In genomic region chr22:21468194-21469096, GRCh38 we compare ENCODE assay signal across 8 cellular contexts. TPM values are rescaled to one million over a fixed set of nuclear protein-coding genes. Genes with fewer than 3 reads are reported as not detected.
DNase-seq lines count a peak whose midpoint lies in the region; ATAC-seq and TF ChIP-seq lines count a peak whose summit lies in the region.
"Not testable (repeated sequence)": the region's sequence is repeated elsewhere in the genome, so short reads cannot be mapped to it uniquely, and the experiment has no call there.

No MANE protein-coding gene starts in this region.

- DNase-seq in ELF-1 (ENCODE audit: low read depth, low spot score) (peak; percentile 96), HK-2 (ENCODE audit: unreplicated experiment) (peak; percentile 75), astrocyte of the spinal cord (ENCODE audit: low read depth, low spot score) (peak; percentile 77), heart left ventricle (peak; percentile 85 to 94 (median 91)), ovary (peak; percentile 89 to 94 (median 93))
- peak; percentile 87 for DNase-seq in activated CD4-positive, alpha-beta T cell treated with anti-CD3 and anti-CD28 coated beads for 1 hour
- peak; percentile 82 for DNase-seq in stimulated activated CD8-positive, alpha-beta memory T cell treated with anti-CD3 and anti-CD28 coated beads, Interleukin-7, amount 100 ng/mL, for 24 hours (ENCODE audit: low read depth)

- peak; percentile 81 for ATAC-seq in GM21825 (IDR thresholded peaks at IDR 0.05; ENCODE audit: unreplicated experiment)
- peak; percentile 97 to 99 (median 98) for ATAC-seq in heart left ventricle

- H3K9me3 ChIP-seq in heart left ventricle, ovary: not testable (repeated sequence)

- H3K4me3 ChIP-seq in astrocyte of the spinal cord (ENCODE audit: low read depth, low read length): peak overlapping the region; percentile 38
- peak overlapping the region in 10 of 12 donors; percentile 17 to 61 (median 50) for H3K4me3 ChIP-seq in heart left ventricle
- peak overlapping the region; percentile 35 for H3K4me3 ChIP-seq in ovary

- intact Hi-C loops in heart left ventricle (cut with DNase I); ovary (cut with DNase I): not testable (repeated sequence)

- H3K27ac ChIP-seq in heart left ventricle: peak overlapping the region in 1 of 12 donors; percentile 44
- H3K27ac ChIP-seq in ovary: not testable (repeated sequence)

- in situ Hi-C loops in astrocyte of the spinal cord (cut with HindIII; ENCODE audit: low sequenced_read_pairs): not testable (repeated sequence)

- H3K4me1 ChIP-seq in heart left ventricle; ovary (ENCODE audit: insufficient read depth): not testable (repeated sequence)

- H3K36me3 ChIP-seq in heart left ventricle, ovary: not testable (repeated sequence)

- WGBS in heart left ventricle, 4 donors: 0% methylated on average over 5 to 19 of the region's 60 CpGs; no CpG with 5 or more reads in 1 of the 4 donors
- 0% methylated on average over 10 of the region's 60 CpGs; no CpG with 5 or more reads in 2 of the 3 donors for WGBS in ovary, 3 donors

- not testable (repeated sequence) for TF ChIP-seq CTCF in astrocyte of the spinal cord (IDR thresholded peaks at IDR 0.05; ENCODE audit: low read depth, low read length); heart left ventricle (IDR thresholded peaks at IDR 0.05); ovary (IDR thresholded peaks at IDR 0.05)

- not testable (repeated sequence) for H3K27me3 ChIP-seq in heart left ventricle, ovary

- TF ChIP-seq EP300 in ovary (IDR thresholded peaks at IDR 0.05): not testable (repeated sequence)

- not testable (repeated sequence) for TF ChIP-seq POLR2A in heart left ventricle (IDR thresholded peaks at IDR 0.05); ovary (IDR thresholded peaks at IDR 0.05)

RNA-seq across cellular contexts. Expression of gene TMEM191C, which starts 1.3 kb away (rescaled TPM):
- 1 to 10 TPM in 1 of 9 donors, under 1 TPM in 7, not detected in 1; 0.14 to 1.7 (median 0.47) TPM for total RNA-seq in heart left ventricle
- under 1 TPM; 0.35 to 0.76 TPM for polyA plus RNA-seq in heart left ventricle
- total RNA-seq in ovary: 1 to 10 TPM in 5 of 7 donors, under 1 TPM in 2; 0.37 to 2.4 (median 1.1) TPM
- 1 to 10 TPM in 1 of 2 donors, under 1 TPM in 1; 0.27 to 1.4 TPM for polyA plus RNA-seq in ovary

RNA-seq across cellular contexts. Expression of gene HIC2, which starts 51.3 kb away (rescaled TPM):
- 1 to 10 TPM; 1.1 to 2.8 (median 2.0) TPM for total RNA-seq in heart left ventricle
- polyA plus RNA-seq in heart left ventricle: 1 to 10 TPM; 1.4 to 1.6 TPM
- total RNA-seq in ovary: 1 to 10 TPM; 2.9 to 8.6 (median 6.6) TPM
- 1 to 10 TPM; 1.3 to 3.3 TPM for polyA plus RNA-seq in ovary
